ENCODE assay signal across 9 cellular contexts in the genomic region with DNA sequence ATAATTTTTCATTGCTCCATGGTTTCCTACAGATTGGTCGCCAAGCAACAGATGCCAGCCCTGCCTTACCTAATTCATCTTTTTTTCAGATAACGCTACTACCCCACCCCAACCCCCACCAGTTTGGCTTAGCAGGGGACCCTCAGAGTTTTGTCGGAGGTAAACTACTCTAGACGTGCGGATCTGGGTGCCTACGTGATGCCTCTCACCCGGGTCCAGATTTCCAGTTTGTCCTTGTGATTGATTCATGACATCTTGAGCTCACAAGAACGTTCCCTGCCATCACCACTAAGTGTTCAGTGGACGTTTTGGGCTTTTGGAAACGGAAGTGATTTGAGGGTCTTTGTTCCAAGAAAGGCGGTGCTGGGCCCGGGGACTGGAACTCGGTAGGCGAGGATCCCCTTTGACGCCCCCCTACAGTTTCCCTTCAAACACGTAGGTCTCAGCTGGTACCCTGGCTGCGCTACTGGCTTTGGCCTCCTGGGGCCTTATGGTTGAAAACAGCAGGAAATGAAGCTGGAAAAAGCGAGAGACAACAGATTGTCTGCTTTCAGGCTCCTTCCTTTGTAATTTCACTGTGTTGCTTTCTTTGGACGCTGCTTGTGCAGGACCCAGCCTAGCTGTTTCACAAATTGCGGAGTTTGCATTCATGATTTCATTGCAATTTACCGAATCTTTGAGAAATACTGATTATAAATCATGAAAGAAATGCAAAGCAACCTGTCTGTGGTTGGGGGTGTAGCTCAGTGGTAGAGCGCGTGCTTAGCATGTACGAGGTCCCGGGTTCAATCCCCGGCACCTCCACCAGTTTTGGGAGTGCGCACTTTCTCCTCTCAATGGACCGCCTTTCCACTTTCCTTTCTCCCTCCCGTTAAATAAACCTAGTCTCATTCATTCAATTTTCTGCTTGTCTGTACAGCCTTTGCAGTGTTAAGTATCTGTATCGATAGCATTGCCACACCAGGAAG.
DNase-seq lines count a peak whose midpoint lies in the region; ATAC-seq and TF ChIP-seq lines count a peak whose summit lies in the region.
"Had no signal": no experiment of that assay in that cellular context is flagged by ENCODE, and none has a peak within 500 bp of the region (broad histone marks: within the 10 kb centered on the region; RNA-seq: fewer than 3 reads in every experiment).

No MANE protein-coding gene starts in this region.

- POLR2A ChIA-PET in HEK293 (lab: Yijun Ruan, JAX), result interaction anchor here (0.7 to 1.7 kb wide), 8 partner anchors 9 to 340 kb away, joined by 3 to 11 read pairs (median 6); a partner anchor contains a TSS

- no peaks in the 10 kb centered on the region for H3K4me1 Mint-ChIP-seq in activated T-helper 17 cell treated with anti-CD3 and anti-CD28 coated beads, Interleukin-2, amount 50 U/mL, for 72 hours

- H3K9me2 ChIP-seq in hepatocyte (replicated peaks; ENCODE audit: insufficient read depth), result no peaks in the 10 kb centered on the region

- TF ChIP-seq CTCF in HEK293 (tag by site-specific recombination; IDR thresholded peaks at IDR 0.05) (peak; percentile 59; the same call in 1 of the 2 replicates), hepatocyte (IDR thresholded peaks at IDR 0.05; ENCODE audit: poor library complexity) (peak; percentile 44)

- H3K4me2 ChIP-seq in hepatocyte, result peak overlapping the region; percentile 72

- H3K4me3 Mint-ChIP-seq in activated T-helper 17 cell treated with anti-CD3 and anti-CD28 coated beads, Interleukin-2, amount 50 U/mL, for 72 hours, result peak overlapping the region; percentile 44

- H3K27ac Mint-ChIP-seq in activated T-helper 17 cell treated with anti-CD3 and anti-CD28 coated beads, Interleukin-2, amount 50 U/mL, for 72 hours, result no peak overlapping the region

- H3K27ac ChIP-seq in HEK293 (ENCODE audit: extremely low read depth, low read depth, low read length) (peak overlapping the region; percentile 71), hepatocyte (peak overlapping the region; percentile 74)
- H3K27ac ChIP-seq: adrenal gland had no signal

- CTCF ChIA-PET in HEK293 (lab: Yijun Ruan, JAX), result interaction anchor here (0.6 to 2.4 kb wide), 13 partner anchors 9 to 64 kb away, joined by 3 to 8 read pairs (median 4); no protein-coding TSS in a partner anchor

- H3K4me3 ChIP-seq in HEK293 (ENCODE audit: low read depth, low read length), result peak overlapping the region; percentile 43
- H3K4me3 ChIP-seq in hepatocyte, result peak overlapping the region; percentile 54
- H3K4me3 ChIP-seq: adrenal gland had no signal

- H3K36me3 ChIP-seq in HEK293 (ENCODE audit: control insufficient read depth in 2 of 2, insufficient read depth in 1 of 2, low read length in 2 of 2) (no peaks in the 10 kb centered on the region), hepatocyte (replicated peaks; ENCODE audit: insufficient read depth, low read depth) (no peaks in the 10 kb centered on the region)
- H3K36me3 ChIP-seq: adrenal gland had no signal

- no peaks in the 10 kb centered on the region for H3K79me2 ChIP-seq in hepatocyte

- no peaks in the 10 kb centered on the region for H3K9me3 Mint-ChIP-seq in activated T-helper 17 cell treated with anti-CD3 and anti-CD28 coated beads, Interleukin-2, amount 50 U/mL, for 72 hours

- peaks cover 53% of the 10 kb centered on the region for H3K27me3 Mint-ChIP-seq in activated T-helper 17 cell treated with anti-CD3 and anti-CD28 coated beads, Interleukin-2, amount 50 U/mL, for 72 hours

- H4K20me1 ChIP-seq in hepatocyte (ENCODE audit: insufficient read depth, poor library complexity, severe bottlenecking), result no peaks in the 10 kb centered on the region

- peaks cover 5% of the 10 kb centered on the region; the same call in 1 of the 2 replicates for H3K4me1 ChIP-seq in HEK293 (ENCODE audit: control insufficient read depth, insufficient read depth, low read length)
- H3K4me1 ChIP-seq in hepatocyte (ENCODE audit: insufficient read depth), result peaks cover 4% of the 10 kb centered on the region
- H3K4me1 ChIP-seq: adrenal gland had no signal

- peak; percentile 62 for ATAC-seq in activated T-helper 17 cell treated with anti-CD3 and anti-CD28 coated beads, Interleukin-2, amount 50 U/mL, for 72 hours (replicated peaks)
- ATAC-seq in HG03139 (IDR thresholded peaks at IDR 0.05; ENCODE audit: unreplicated experiment) (no peak), GM18909 (IDR thresholded peaks at IDR 0.05; ENCODE audit: poor library complexity, unreplicated experiment) (no peak)

- no peaks in the 10 kb centered on the region for H3K27me3 ChIP-seq in hepatocyte

- WGBS in hepatocyte (ENCODE audit: low lambda C conversion rate, missing lambda C conversion rate), result 18% methylated on average over 30 of the region's 30 CpGs

- H3K9me3 ChIP-seq in HEK293 (ENCODE audit: control insufficient read depth, insufficient read depth, low read depth, low read length) (no peaks in the 10 kb centered on the region), hepatocyte (ENCODE audit: low read depth) (no peaks in the 10 kb centered on the region)
- H3K9me3 ChIP-seq: adrenal gland had no signal

- peak overlapping the region; percentile 75 for H2AFZ ChIP-seq in hepatocyte

- DNase-seq in DMS114 treated with DMSO at 0.1 percent for 48 hours (lab: John Stamatoyannopoulos, UW; ENCODE audit: unreplicated experiment) (peak; percentile 94), NCI-H524 (lab: John Stamatoyannopoulos, UW) (peak; percentile 94 to 97), hepatocyte (ENCODE audit: low spot score) (peak; percentile 83)
- peak; percentile 32 to 39 for DNase-seq in stimulated activated CD4-positive, alpha-beta T cell treated with anti-CD3 and anti-CD28 coated beads, Interleukin-4, amount 100 ng/mL, for 48 hours (ENCODE audit: low read depth in 2 of 2)

- no peaks in the 10 kb centered on the region for H3K36me3 Mint-ChIP-seq in activated T-helper 17 cell treated with anti-CD3 and anti-CD28 coated beads, Interleukin-2, amount 50 U/mL, for 72 hours (ENCODE audit: low read depth)

TF ChIP-seq in HEK293, 187 proteins besides CTCF, POLR2A, EP300 and RAD21 (continues in another document):
- no peak for TF ChIP-seq ZNF837 (tag by site-specific recombination; IDR thresholded peaks at IDR 0.05)
- no peak for TF ChIP-seq ZNF169 (tag by site-specific recombination; IDR thresholded peaks at IDR 0.05)
- TF ChIP-seq KLF10 (tag by site-specific recombination; IDR thresholded peaks at IDR 0.05), result peak; percentile 80
- TF ChIP-seq, protein P1, sequence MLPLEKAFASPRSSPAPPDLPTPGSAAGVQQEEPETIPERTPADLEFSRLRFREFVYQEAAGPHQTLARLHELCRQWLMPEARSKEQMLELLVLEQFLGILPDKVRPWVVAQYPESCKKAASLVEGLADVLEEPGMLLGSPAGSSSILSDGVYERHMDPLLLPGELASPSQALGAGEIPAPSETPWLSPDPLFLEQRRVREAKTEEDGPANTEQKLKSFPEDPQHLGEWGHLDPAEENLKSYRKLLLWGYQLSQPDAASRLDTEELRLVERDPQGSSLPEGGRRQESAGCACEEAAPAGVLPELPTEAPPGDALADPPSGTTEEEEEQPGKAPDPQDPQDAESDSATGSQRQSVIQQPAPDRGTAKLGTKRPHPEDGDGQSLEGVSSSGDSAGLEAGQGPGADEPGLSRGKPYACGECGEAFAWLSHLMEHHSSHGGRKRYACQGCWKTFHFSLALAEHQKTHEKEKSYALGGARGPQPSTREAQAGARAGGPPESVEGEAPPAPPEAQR (tag by site-specific recombination; IDR thresholded peaks at IDR 0.05), result no peak
- peak; percentile 63 for TF ChIP-seq ZNF510 (tag by site-specific recombination; IDR thresholded peaks at IDR 0.05; ENCODE audit: insufficient replicate concordance)
- TF ChIP-seq PRDM1 (tag by site-specific recombination; IDR thresholded peaks at IDR 0.05), result peak; percentile 96
- no peak for TF ChIP-seq ZNF140 (tag by site-specific recombination; IDR thresholded peaks at IDR 0.05)
- TF ChIP-seq, protein P2, sequence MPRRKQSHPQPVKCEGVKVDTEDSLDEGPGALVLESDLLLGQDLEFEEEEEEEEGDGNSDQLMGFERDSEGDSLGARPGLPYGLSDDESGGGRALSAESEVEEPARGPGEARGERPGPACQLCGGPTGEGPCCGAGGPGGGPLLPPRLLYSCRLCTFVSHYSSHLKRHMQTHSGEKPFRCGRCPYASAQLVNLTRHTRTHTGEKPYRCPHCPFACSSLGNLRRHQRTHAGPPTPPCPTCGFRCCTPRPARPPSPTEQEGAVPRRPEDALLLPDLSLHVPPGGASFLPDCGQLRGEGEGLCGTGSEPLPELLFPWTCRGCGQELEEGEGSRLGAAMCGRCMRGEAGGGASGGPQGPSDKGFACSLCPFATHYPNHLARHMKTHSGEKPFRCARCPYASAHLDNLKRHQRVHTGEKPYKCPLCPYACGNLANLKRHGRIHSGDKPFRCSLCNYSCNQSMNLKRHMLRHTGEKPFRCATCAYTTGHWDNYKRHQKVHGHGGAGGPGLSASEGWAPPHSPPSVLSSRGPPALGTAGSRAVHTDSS (tag by site-specific recombination; IDR thresholded peaks at IDR 0.05), result no peak
- no peak for TF ChIP-seq ZNF677 (tag by site-specific recombination; IDR thresholded peaks at IDR 0.05)
- TF ChIP-seq, protein P3, sequence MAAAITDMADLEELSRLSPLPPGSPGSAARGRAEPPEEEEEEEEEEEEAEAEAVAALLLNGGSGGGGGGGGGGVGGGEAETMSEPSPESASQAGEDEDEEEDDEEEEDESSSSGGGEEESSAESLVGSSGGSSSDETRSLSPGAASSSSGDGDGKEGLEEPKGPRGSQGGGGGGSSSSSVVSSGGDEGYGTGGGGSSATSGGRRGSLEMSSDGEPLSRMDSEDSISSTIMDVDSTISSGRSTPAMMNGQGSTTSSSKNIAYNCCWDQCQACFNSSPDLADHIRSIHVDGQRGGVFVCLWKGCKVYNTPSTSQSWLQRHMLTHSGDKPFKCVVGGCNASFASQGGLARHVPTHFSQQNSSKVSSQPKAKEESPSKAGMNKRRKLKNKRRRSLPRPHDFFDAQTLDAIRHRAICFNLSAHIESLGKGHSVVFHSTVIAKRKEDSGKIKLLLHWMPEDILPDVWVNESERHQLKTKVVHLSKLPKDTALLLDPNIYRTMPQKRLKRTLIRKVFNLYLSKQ (tag by site-specific recombination; IDR thresholded peaks at IDR 0.05; ENCODE audit: borderline replicate concordance), result no peak
- no peak for TF ChIP-seq ZBTB1 (tag by site-specific recombination; IDR thresholded peaks at IDR 0.05)
- 0 out of 2 replicates have a peak, but pooled peaks have one; percentile 32 for TF ChIP-seq OVOL3 (tag by site-specific recombination; IDR thresholded peaks at IDR 0.05)
- no peak for TF ChIP-seq KLF9 (tag by site-specific recombination; IDR thresholded peaks at IDR 0.05; ENCODE audit: low read depth)
- TF ChIP-seq ZNF175 (tag by site-specific recombination; IDR thresholded peaks at IDR 0.05), result no peak
- peak; percentile 63; the same call in 1 of the 2 replicates for TF ChIP-seq IKZF3 (tag by site-specific recombination; IDR thresholded peaks at IDR 0.05)
- TF ChIP-seq ZNF768 (tag by site-specific recombination; IDR thresholded peaks at IDR 0.05), result no peak
- no peak for TF ChIP-seq ZNF600 (tag by site-specific recombination; IDR thresholded peaks at IDR 0.05)

Comparison
In these comparisons a context has a peak if more than half of its experiments do, and no peak if none do; other contexts are left out.
1. DNase-seq: peak in every context shown above with its lines; median percentile 96 in NCI-H524; 94 in DMS114 treated with DMSO at 0.1 percent for 48 hours; 83 in hepatocyte; 36 in stimulated activated CD4-positive, alpha-beta T cell treated with anti-CD3 and anti-CD28 coated beads, Interleukin-4, amount 100 ng/mL, for 48 hours.